Comparison of ENCODE assay signal across 24 cellular contexts in the genomic region with DNA sequence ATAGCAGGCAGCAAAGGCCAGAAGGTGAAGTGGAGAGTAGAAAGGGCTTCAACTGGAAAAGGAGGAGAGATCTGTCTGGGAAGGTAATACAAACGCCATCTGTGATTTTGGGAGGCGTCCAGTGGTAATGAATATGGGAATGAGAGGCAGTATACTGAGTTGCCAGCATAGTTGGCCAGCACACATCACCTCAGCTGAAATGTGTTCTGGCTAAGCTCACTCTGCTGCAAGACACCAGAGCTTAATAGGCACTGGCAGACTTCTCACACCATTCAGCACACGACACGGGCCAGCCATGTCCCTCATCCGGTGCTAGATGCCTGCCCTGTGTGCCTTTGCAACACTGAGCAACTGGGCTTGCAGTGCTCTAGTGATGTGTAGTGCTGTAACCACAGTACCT.
A peak's percentile ranks its signal among the peaks of the same experiment; 100 is the strongest.
DNase-seq lines count a peak whose midpoint lies in the region; ATAC-seq, FAIRE-seq and TF ChIP-seq lines count a peak whose summit lies in the region.
"Had no signal": no experiment of that assay in that cellular context is flagged by ENCODE, and none has a peak within 500 bp of the region (broad histone marks: within the 10 kb centered on the region; RNA-seq: fewer than 3 reads in every experiment).

No MANE protein-coding gene starts in this region.

- no peak for TF ChIP-seq EP300 in stomach (IDR thresholded peaks at IDR 0.05)

- H3K4me3 ChIP-seq in fibroblast of the aortic adventitia (ENCODE audit: low read depth, low read length) (no peak overlapping the region), psoas muscle (no peak overlapping the region), BE2C (ENCODE audit: low read depth, low read length) (no peak overlapping the region), stomach (no peak overlapping the region)
- H3K4me3 ChIP-seq: Peyer's patch, tibial nerve had no signal

- ATAC-seq in psoas muscle: peak; percentile 79 to 98 (median 96)
- ATAC-seq: activated CD4-positive, alpha-beta T cell treated with anti-CD3 and anti-CD28 coated beads for 36 hours; activated T-helper 17 cell treated with anti-CD3 and anti-CD28 coated beads, Interleukin-2, amount 50 U/mL, for 72 hours had no signal

- TF ChIP-seq CTCF in fibroblast of the aortic adventitia (IDR thresholded peaks at IDR 0.05; ENCODE audit: insufficient read depth, low read length) (no peak), psoas muscle (IDR thresholded peaks at IDR 0.05) (no peak), BE2C (IDR thresholded peaks at IDR 0.05; ENCODE audit: low read depth, low read length) (no peak), stomach (IDR thresholded peaks at IDR 0.05) (no peak)

- H3K9me3 ChIP-seq in psoas muscle: no peaks in the 10 kb centered on the region
- no peaks in the 10 kb centered on the region for H3K9me3 ChIP-seq in BE2C
- no peaks in the 10 kb centered on the region for H3K9me3 ChIP-seq in stomach
- H3K9me3 ChIP-seq: Caco-2, Peyer's patch, tibial nerve had no signal

- TF ChIP-seq POLR2A in GM12891 (IDR thresholded peaks at IDR 0.05; ENCODE audit: low read depth, low read length) (no peak), stomach (IDR thresholded peaks at IDR 0.05) (no peak)

- H3K36me3 ChIP-seq in psoas muscle (ENCODE audit: insufficient read depth in 1 of 2, low read depth in 1 of 2): no peaks in the 10 kb centered on the region
- no peaks in the 10 kb centered on the region for H3K36me3 ChIP-seq in BE2C
- no peaks in the 10 kb centered on the region for H3K36me3 ChIP-seq in stomach
- H3K36me3 ChIP-seq: Peyer's patch, tibial nerve had no signal

- H3K4me1 ChIP-seq in psoas muscle (peaks cover 4% of the 10 kb centered on the region), BE2C (no peaks in the 10 kb centered on the region), stomach (peaks cover 0 to 21% (median 3%) of the 10 kb centered on the region in 4 donors)
- H3K4me1 ChIP-seq: Caco-2, Peyer's patch, tibial nerve had no signal

- WGBS in psoas muscle, 3 donors: 20 to 31% (median 28%) methylated on average over 5 of the region's 5 CpGs
- WGBS in stomach, 5 donors: 60 to 75% (median 69%) methylated on average over 5 of the region's 5 CpGs

- DNase-seq in GM12891 (ENCODE audit: insufficient read length, low spot score): no peak
- DNase-seq in NCI-H524 (lab: John Stamatoyannopoulos, UW): peak; percentile 81 to 89
- peak; percentile 47 for DNase-seq in fibroblast of the aortic adventitia (ENCODE audit: low read depth)
- DNase-seq in psoas muscle: peak; percentile 16 to 54
- no peak for DNase-seq in T1000 (lab: John Stamatoyannopoulos, UW)
- no peak for DNase-seq in BE2C
- DNase-seq in stomach: no peak
- no peak for DNase-seq in mesenteric fat pad (ENCODE audit: low spot score)
- DNase-seq: activated CD4-positive, alpha-beta T cell treated with anti-CD3 and anti-CD28 coated beads for 36 hours; amniotic stem cell; Caco-2; H9; islet precursor cell; KG1; NCI-H1105; NCI-H187; NCI-H526; Peyer's patch; posterior cingulate gyrus; stimulated activated CD4-positive, alpha-beta T cell treated with anti-CD3 and anti-CD28 coated beads, Interleukin-4, amount 100 ng/mL, for 24 hours had no signal

- peak; percentile 28 for FAIRE-seq in GM12891 (lab: Jason Lieb, UNC)
- FAIRE-seq: endothelial cell of umbilical vein had no signal

- H3K27ac ChIP-seq in psoas muscle (peak overlapping the region; percentile 10), stomach (no peak overlapping the region)
- H3K27ac ChIP-seq: C4-2B, Peyer's patch, tibial nerve had no signal

- no peaks in the 10 kb centered on the region for H3K27me3 ChIP-seq in psoas muscle (ENCODE audit: insufficient read depth in 3 of 3, low read length in 2 of 3)
- H3K27me3 ChIP-seq in BE2C: no peaks in the 10 kb centered on the region
- no peaks in the 10 kb centered on the region for H3K27me3 ChIP-seq in stomach
- H3K27me3 ChIP-seq: Peyer's patch, tibial nerve had no signal

- intact Hi-C loops in psoas muscle (cut with DNase I) (no loop called here), stomach (cut with DNase I; ENCODE audit: low total_unique reads) (no loop called here)

TF ChIP-seq in GM12891, 5 proteins besides CTCF, POLR2A, EP300 and RAD21:
- TF ChIP-seq POU2F2 (IDR thresholded peaks at IDR 0.05; ENCODE audit: low read depth, low read length): no peak
- TF ChIP-seq TAF1 (IDR thresholded peaks at IDR 0.05; ENCODE audit: low read depth, low read length): no peak
- TF ChIP-seq POLR2AphosphoS5 (IDR thresholded peaks at IDR 0.05; ENCODE audit: low read depth, low read length): no peak
- no peak for TF ChIP-seq SPI1 (IDR thresholded peaks at IDR 0.05; ENCODE audit: low read depth, low read length)
- no peak for TF ChIP-seq PAX5 (IDR thresholded peaks at IDR 0.05; ENCODE audit: insufficient read depth, low read length, severe bottlenecking)

Comparison
In these comparisons a context has a peak if more than half of its experiments do, and no peak if none do; other contexts are left out.
1. DNase-seq: peak in NCI-H524 (2 of 2), fibroblast of the aortic adventitia (single experiment) and psoas muscle (2 of 2); none in GM12891 (single experiment), T1000 (single experiment), BE2C (single experiment), stomach (single experiment) and mesenteric fat pad (single experiment).